12 cellular contexts compared by ENCODE assay signal in genomic region chr15:78073026-78073425, GRCh38. TPM values are rescaled to one million over a fixed set of nuclear protein-coding genes. Genes with fewer than 3 reads are reported as not detected.
DNase-seq lines count a peak whose midpoint lies in the region; ATAC-seq, FAIRE-seq and TF ChIP-seq lines count a peak whose summit lies in the region.
"Had no signal": no experiment of that assay in that cellular context is flagged by ENCODE, and none has a peak within 500 bp of the region (broad histone marks: within the 10 kb centered on the region; RNA-seq: fewer than 3 reads in every experiment).

No MANE protein-coding gene starts in this region.

- H3K36me3 ChIP-seq in SK-N-SH (replicated peaks in 1 of 2; ENCODE audit: control insufficient read depth in 1 of 2, insufficient read depth in 2 of 2, low read length in 1 of 2): peaks cover 0 to 7% of the 10 kb centered on the region in 2 experiments
- H3K36me3 ChIP-seq in kidney (ENCODE audit: control insufficient read depth in 1 of 2, insufficient read depth in 2 of 2, low read length in 2 of 2): no peaks in the 10 kb centered on the region

- H3K9me3 Mint-ChIP-seq in activated T-helper 2 cell treated with anti-CD3 and anti-CD28 coated beads, Interferon-gamma antibody, Interleukin-2, Interleukin-4, amounts not matched to agents 10 μg/mL and 5 μg/mL and 100 μg/mL, durations not matched to agents 14 hours and 24 hours and 36 hours: no peaks in the 10 kb centered on the region
- H3K9me3 Mint-ChIP-seq in stimulated activated effector memory CD8-positive, alpha-beta T cell treated with anti-CD3 and anti-CD28 coated beads, Interleukin-12 subunit alpha, Interleukin-12 subunit beta, amount 100 ng/mL, for 72 hours: no peaks in the 10 kb centered on the region
- H3K9me3 Mint-ChIP-seq: nephron progenitor cell had no signal

- POLR2A ChIA-PET in SK-N-SH (lab: Yijun Ruan, JAX): no interaction called here

- H3K27me3 Mint-ChIP-seq in activated T-helper 2 cell treated with anti-CD3 and anti-CD28 coated beads, Interferon-gamma antibody, Interleukin-2, Interleukin-4, amounts not matched to agents 10 μg/mL and 5 μg/mL and 100 μg/mL, durations not matched to agents 14 hours and 24 hours and 36 hours (ENCODE audit: low read depth): no peaks in the 10 kb centered on the region

- H3K4me2 ChIP-seq in SK-N-SH: peak overlapping the region; percentile 42; the same call in 1 of the 2 replicates
- H3K4me2 ChIP-seq: KMS-11 had no signal

- peaks cover 24% of the 10 kb centered on the region for H3K36me3 Mint-ChIP-seq in activated T-helper 2 cell treated with anti-CD3 and anti-CD28 coated beads, Interferon-gamma antibody, Interleukin-2, Interleukin-4, amounts not matched to agents 10 μg/mL and 5 μg/mL and 100 μg/mL, durations not matched to agents 14 hours and 24 hours and 36 hours (ENCODE audit: low read depth)
- peaks cover 17% of the 10 kb centered on the region for H3K36me3 Mint-ChIP-seq in stimulated activated effector memory CD8-positive, alpha-beta T cell treated with anti-CD3 and anti-CD28 coated beads, Interleukin-12 subunit alpha, Interleukin-12 subunit beta, amount 100 ng/mL, for 72 hours

- peaks cover 35% of the 10 kb centered on the region for H3F3A ChIP-seq in SK-N-SH (replicated peaks; ENCODE audit: insufficient read depth)

- peak overlapping the region; percentile 35 for H3K27ac Mint-ChIP-seq in activated T-helper 2 cell treated with anti-CD3 and anti-CD28 coated beads, Interferon-gamma antibody, Interleukin-2, Interleukin-4, amounts not matched to agents 10 μg/mL and 5 μg/mL and 100 μg/mL, durations not matched to agents 14 hours and 24 hours and 36 hours
- peak overlapping the region; percentile 8 for H3K27ac Mint-ChIP-seq in stimulated activated effector memory CD8-positive, alpha-beta T cell treated with anti-CD3 and anti-CD28 coated beads, Interleukin-12 subunit alpha, Interleukin-12 subunit beta, amount 100 ng/mL, for 72 hours
- H3K27ac Mint-ChIP-seq: nephron progenitor cell had no signal

- no peaks in the 10 kb centered on the region for H3K9me2 ChIP-seq in SK-N-SH

- H3K27me3 ChIP-seq in SK-N-SH (ENCODE audit: insufficient read depth): no peaks in the 10 kb centered on the region

- H3K27ac ChIP-seq in SK-N-SH (ENCODE audit: low read depth in 2 of 2, low read length in 1 of 2) (peak overlapping the region in 1 of 2 experiments; percentile 31; a peak in 1 of 4 replicates), kidney (ENCODE audit: low read depth in 2 of 2, low read length in 2 of 2) (peak overlapping the region; percentile 36 to 87)
- H3K27ac ChIP-seq: 22Rv1, KMS-11 had no signal

- ATAC-seq in SK-N-SH treated with all-trans-retinoic acid at 6 μM for 48 hours (no peak), GM18870 (IDR thresholded peaks at IDR 0.05; ENCODE audit: unreplicated experiment) (no peak)
- ATAC-seq in stimulated activated effector memory CD8-positive, alpha-beta T cell treated with anti-CD3 and anti-CD28 coated beads, Interleukin-12 subunit alpha, Interleukin-12 subunit beta, amount 100 ng/mL, for 72 hours: no peak

- TF ChIP-seq CTCF in SK-N-SH (IDR thresholded peaks at IDR 0.05) (no peak), kidney (IDR thresholded peaks at IDR 0.05; ENCODE audit: borderline replicate concordance, extremely low read depth, insufficient read depth) (no peak)

- no peak for TF ChIP-seq EP300 in SK-N-SH (IDR thresholded peaks at IDR 0.05; ENCODE audit: borderline replicate concordance in 1 of 2, low read depth in 1 of 2, low read length in 1 of 2)

- H3K9ac ChIP-seq in SK-N-SH (no peak overlapping the region), kidney (ENCODE audit: low read length in 2 of 2) (peak overlapping the region in 1 of 2 donors; percentile 9)
- H3K9ac ChIP-seq: KMS-11 had no signal

- no peaks in the 10 kb centered on the region for H3K9me3 ChIP-seq in SK-N-SH
- no peaks in the 10 kb centered on the region for H3K9me3 ChIP-seq in kidney (ENCODE audit: control insufficient read depth in 1 of 2, low read length in 2 of 2)

- 100% methylated on average over 1 of the region's 1 CpG for WGBS in SK-N-SH (ENCODE audit: low lambda C conversion rate)

- intact Hi-C loops in activated T-helper 2 cell treated with anti-CD3 and anti-CD28 coated beads, Interferon-gamma antibody, Interleukin-2, Interleukin-4, amounts not matched to agents 10 μg/mL and 5 μg/mL and 100 μg/mL, durations not matched to agents 14 hours and 24 hours and 36 hours (cut with micrococcal nuclease): no loop called here
- intact Hi-C loops in kidney (cut with DNase I): no loop called here

- no peak for TF ChIP-seq RAD21 in SK-N-SH (IDR thresholded peaks at IDR 0.05; ENCODE audit: low read length)

- DNase-seq in SK-N-SH: no peak
- DNase-seq in activated T-helper 2 cell treated with anti-CD3 and anti-CD28 coated beads, Interferon-gamma antibody, Interleukin-2, Interleukin-4, amounts not matched to agents 10 μg/mL and 5 μg/mL and 100 μg/mL, durations not matched to agents 14 hours and 24 hours and 36 hours (ENCODE audit: low spot score): no peak
- DNase-seq in kidney: no peak
- no peak for DNase-seq in stimulated activated effector memory CD8-positive, alpha-beta T cell treated with anti-CD3 and anti-CD28 coated beads, Interleukin-12 subunit alpha, Interleukin-12 subunit beta, amount 100 ng/mL, for 72 hours (ENCODE audit: low spot score in 2 of 2)
- no peak for DNase-seq in DMS153 treated with DMSO at 0.1 percent for 48 hours (lab: John Stamatoyannopoulos, UW; ENCODE audit: unreplicated experiment)
- DNase-seq in NCI-H2196 treated with DMSO at 0.1 percent for 48 hours (lab: John Stamatoyannopoulos, UW; ENCODE audit: unreplicated experiment): no peak
- DNase-seq: NCI-H526, nephron progenitor cell had no signal

- H3K79me2 ChIP-seq in SK-N-SH (ENCODE audit: insufficient read depth): peaks cover 87% of the 10 kb centered on the region

- peaks cover 43% of the 10 kb centered on the region for H3K4me1 Mint-ChIP-seq in activated T-helper 2 cell treated with anti-CD3 and anti-CD28 coated beads, Interferon-gamma antibody, Interleukin-2, Interleukin-4, amounts not matched to agents 10 μg/mL and 5 μg/mL and 100 μg/mL, durations not matched to agents 14 hours and 24 hours and 36 hours (ENCODE audit: low read depth)
- H3K4me1 Mint-ChIP-seq in stimulated activated effector memory CD8-positive, alpha-beta T cell treated with anti-CD3 and anti-CD28 coated beads, Interleukin-12 subunit alpha, Interleukin-12 subunit beta, amount 100 ng/mL, for 72 hours: peaks cover 44% of the 10 kb centered on the region

- peak overlapping the region; percentile 14 for H3K4me3 Mint-ChIP-seq in activated T-helper 2 cell treated with anti-CD3 and anti-CD28 coated beads, Interferon-gamma antibody, Interleukin-2, Interleukin-4, amounts not matched to agents 10 μg/mL and 5 μg/mL and 100 μg/mL, durations not matched to agents 14 hours and 24 hours and 36 hours (ENCODE audit: low read depth)
- peak overlapping the region; percentile 97 for H3K4me3 Mint-ChIP-seq in stimulated activated effector memory CD8-positive, alpha-beta T cell treated with anti-CD3 and anti-CD28 coated beads, Interleukin-12 subunit alpha, Interleukin-12 subunit beta, amount 100 ng/mL, for 72 hours
- H3K4me3 Mint-ChIP-seq: nephron progenitor cell had no signal

- no peak overlapping the region for H3K4me3 ChIP-seq in SK-N-SH (ENCODE audit: low read depth in 2 of 2, low read length in 1 of 2)
- H3K4me3 ChIP-seq in kidney (ENCODE audit: low read length in 2 of 2): peak overlapping the region; percentile 10 to 30

- no peak for FAIRE-seq in kidney (lab: Jason Lieb, UNC)

- H4K20me1 ChIP-seq in SK-N-SH (ENCODE audit: insufficient read depth): peaks cover 4% of the 10 kb centered on the region; the same call in 1 of the 2 replicates

- H3K4me1 ChIP-seq in SK-N-SH (ENCODE audit: control insufficient read depth in 1 of 2, insufficient read depth in 2 of 2, low read depth in 1 of 2, low read length in 1 of 2) (peaks cover 47% of the 10 kb centered on the region in 2 experiments), kidney (ENCODE audit: control insufficient read depth in 1 of 2, insufficient read depth in 1 of 2, low read depth in 1 of 2, low read length in 2 of 2) (peaks cover 29 to 35% of the 10 kb centered on the region in 2 donors)

- no peak overlapping the region for H2AFZ ChIP-seq in SK-N-SH (ENCODE audit: low read depth)

- CTCF ChIA-PET in SK-N-SH (lab: Yijun Ruan, JAX): interaction anchor here (0.7 to 3.5 kb wide), 3 partner anchors 36 to 114 kb away, joined by 3 to 9 read pairs (median 4); no protein-coding TSS in a partner anchor

TF ChIP-seq in SK-N-SH, 30 proteins besides CTCF, POLR2A, EP300 and RAD21 (continues in another document):
- TF ChIP-seq JUND (IDR thresholded peaks at IDR 0.05) (no peak), POLR2AphosphoS5 (IDR thresholded peaks at IDR 0.05; ENCODE audit: low read depth, low read length) (no peak)

TF ChIP-seq in SK-N-SH treated with all-trans-retinoic acid at 6 μM for 48 hours, 23 proteins besides CTCF, POLR2A, EP300 and RAD21 (continues in another document):
- TF ChIP-seq ZNF70 (CRISPR knock-in tag; IDR thresholded peaks at IDR 0.05) (no peak), ZFP3 (CRISPR knock-in tag; IDR thresholded peaks at IDR 0.05) (no peak), BACH2 (CRISPR knock-in tag; IDR thresholded peaks at IDR 0.05; ENCODE audit: borderline replicate concordance) (no peak)

RNA-seq across cellular contexts. Expression of gene TBC1D2B, which starts 4.5 kb away (rescaled TPM):
- 19.0 and 26.8 TPM in 2 replicates for polyA plus RNA-seq in SK-N-SH (2012; rRNA removed)
- 10.8 and 15.3 TPM in 2 replicates for polyA plus RNA-seq in SK-N-SH (2012; cell fraction: cytosol; rRNA removed)
- 63.4 and 87.9 TPM in 2 replicates for polyA plus RNA-seq in SK-N-SH (2012; cell fraction: nucleus; rRNA removed)
- 55.0 and 63.5 TPM in 2 replicates for total RNA-seq in activated T-helper 2 cell treated with anti-CD3 and anti-CD28 coated beads, Interferon-gamma antibody, Interleukin-2, Interleukin-4, amounts not matched to agents 10 μg/mL and 5 μg/mL and 100 μg/mL, durations not matched to agents 14 hours and 24 hours and 36 hours
- total RNA-seq in kidney: 41.6 TPM
- 8.5 TPM for polyA plus RNA-seq in kidney (ENCODE audit: insufficient read depth, low read depth, low replicate concordance)

RNA-seq across cellular contexts. Expression of gene SH2D7, which starts 19.3 kb away (rescaled TPM):
- polyA plus RNA-seq in SK-N-SH (2012; rRNA removed) (not detected in 2 replicates), kidney (ENCODE audit: insufficient read depth, low read depth, low replicate concordance) (not detected)
- 0.01 TPM in 2 replicates for polyA plus RNA-seq in SK-N-SH (2012; cell fraction: cytosol; rRNA removed)
- 0.02 TPM in 1 of 2 replicates, not detected in the other for polyA plus RNA-seq in SK-N-SH (2012; cell fraction: nucleus; rRNA removed)
- total RNA-seq in activated T-helper 2 cell treated with anti-CD3 and anti-CD28 coated beads, Interferon-gamma antibody, Interleukin-2, Interleukin-4, amounts not matched to agents 10 μg/mL and 5 μg/mL and 100 μg/mL, durations not matched to agents 14 hours and 24 hours and 36 hours: not detected in 2 replicates
- not detected for total RNA-seq in kidney

RNA-seq across cellular contexts. Expression of gene CIB2, which starts 58.2 kb away (rescaled TPM):
- polyA plus RNA-seq in SK-N-SH (2012; rRNA removed): 39.6 and 40.8 TPM in 2 replicates
- polyA plus RNA-seq in SK-N-SH (2012; cell fraction: cytosol; rRNA removed): 30.6 and 40.5 TPM in 2 replicates
- 5.9 and 7.6 TPM in 2 replicates for polyA plus RNA-seq in SK-N-SH (2012; cell fraction: nucleus; rRNA removed)
- total RNA-seq in activated T-helper 2 cell treated with anti-CD3 and anti-CD28 coated beads, Interferon-gamma antibody, Interleukin-2, Interleukin-4, amounts not matched to agents 10 μg/mL and 5 μg/mL and 100 μg/mL, durations not matched to agents 14 hours and 24 hours and 36 hours: 1.8 and 2.2 TPM in 2 replicates
- total RNA-seq in kidney: 13.7 TPM
- polyA plus RNA-seq in kidney (ENCODE audit: insufficient read depth, low read depth, low replicate concordance): 29.9 TPM

Comparison
In these comparisons a context has a peak if more than half of its experiments do, and no peak if none do; other contexts are left out.
1. H3K4me3 ChIP-seq: peak in kidney (2 of 2); none in SK-N-SH (0 of 2).